ENCODE assay signal across 8 cellular contexts in genomic region chr1:228794173-228794572, GRCh38. TPM values are rescaled to one million over a fixed set of nuclear protein-coding genes. Genes with fewer than 3 reads are reported as not detected.
DNase-seq lines count a peak whose midpoint lies in the region; ATAC-seq and TF ChIP-seq lines count a peak whose summit lies in the region.

No MANE protein-coding gene starts in this region.

- TF ChIP-seq POLR2A in ovary (IDR thresholded peaks at IDR 0.05) = no peak

- no peak for TF ChIP-seq EP300 in ovary (IDR thresholded peaks at IDR 0.05)

- H3K27me3 ChIP-seq in ovary = no peaks in the 10 kb centered on the region

- ATAC-seq in HG02852 (IDR thresholded peaks at IDR 0.05; ENCODE audit: unreplicated experiment) = peak; percentile 44
- ATAC-seq in stimulated activated naive B cell treated with anti-CD40 and anti-IgM and Interleukin-4, amounts not matched to agents 10 μg/mL and 1 μg/mL and 100 μg/mL, for 72 hours (replicated peaks) = peak; percentile 54 to 71

- no peaks in the 10 kb centered on the region for H3K27me3 Mint-ChIP-seq in activated T-cell treated with anti-CD3 and anti-CD28 coated beads, Interleukin-2, amount 50 U/mL, for 24 hours
- H3K27me3 Mint-ChIP-seq in activated CD4-positive, alpha-beta memory T cell treated with anti-CD3 and anti-CD28 coated beads, Interleukin-2, amount 10 ng/mL, durations not matched to agents 7 days and 5 days = no peaks in the 10 kb centered on the region
- H3K27me3 Mint-ChIP-seq in stimulated activated naive B cell treated with anti-CD40 and anti-IgM and Interleukin-4, amounts not matched to agents 10 μg/mL and 1 μg/mL and 100 μg/mL, for 72 hours = no peaks in the 10 kb centered on the region

- H3K4me3 Mint-ChIP-seq in activated T-cell treated with anti-CD3 and anti-CD28 coated beads, Interleukin-2, amount 50 U/mL, for 24 hours = no peak overlapping the region
- no peak overlapping the region for H3K4me3 Mint-ChIP-seq in activated CD4-positive, alpha-beta memory T cell treated with anti-CD3 and anti-CD28 coated beads, Interleukin-2, amount 10 ng/mL, durations not matched to agents 7 days and 5 days
- no peak overlapping the region for H3K4me3 Mint-ChIP-seq in stimulated activated naive B cell treated with anti-CD40 and anti-IgM and Interleukin-4, amounts not matched to agents 10 μg/mL and 1 μg/mL and 100 μg/mL, for 72 hours

- no peak overlapping the region for H3K27ac ChIP-seq in ovary

- peak; percentile 51 for DNase-seq in activated T-cell treated with anti-CD3 and anti-CD28 coated beads, Interleukin-2, amount 50 U/mL, for 24 hours
- DNase-seq in activated T-cell treated with anti-CD3 and anti-CD28 coated beads for 4 hours = no peak
- DNase-seq in activated CD4-positive, alpha-beta memory T cell treated with anti-CD3 and anti-CD28 coated beads, Interleukin-2, amount 10 ng/mL, durations not matched to agents 7 days and 5 days = peak; percentile 59
- no peak for DNase-seq in stimulated activated naive B cell treated with anti-CD40 and anti-IgM and Interleukin-4, amounts not matched to agents 10 μg/mL and 1 μg/mL and 100 μg/mL, for 72 hours
- DNase-seq in occipital lobe (lab: John Stamatoyannopoulos, UW) = no peak
- DNase-seq in ovary = no peak
- DNase-seq in NCI-H2081 treated with DMSO at 0.1 percent for 48 hours (lab: John Stamatoyannopoulos, UW) = no peak

- H3K9me3 ChIP-seq in ovary = no peaks in the 10 kb centered on the region

- POLR2A ChIA-PET in activated CD4-positive, alpha-beta memory T cell treated with anti-CD3 and anti-CD28 coated beads, Interleukin-2, amount 10 ng/mL, durations not matched to agents 7 days and 5 days (lab: Charles Lee) = interaction anchor here (0.6 to 3.9 kb wide), 10 partner anchors 10 to 461 kb away, joined by 3 to 35 read pairs (median 4); partner anchors contain the start of gene RHOU

- no peaks in the 10 kb centered on the region for H3K36me3 ChIP-seq in ovary

- CTCF ChIA-PET in activated CD4-positive, alpha-beta memory T cell treated with anti-CD3 and anti-CD28 coated beads, Interleukin-2, amount 10 ng/mL, durations not matched to agents 7 days and 5 days (lab: Charles Lee) = interaction anchor here (1.0 to 4.5 kb wide), 6 partner anchors 11 to 461 kb away, joined by 3 to 31 read pairs (median 6); partner anchors contain the start of gene RHOU

- TF ChIP-seq CTCF in ovary (IDR thresholded peaks at IDR 0.05) = no peak

- intact Hi-C loops in ovary (cut with DNase I) = no loop called here

- H3K4me1 Mint-ChIP-seq in activated T-cell treated with anti-CD3 and anti-CD28 coated beads, Interleukin-2, amount 50 U/mL, for 24 hours (ENCODE audit: low read depth) = peaks cover 13% of the 10 kb centered on the region
- peaks cover 25% of the 10 kb centered on the region for H3K4me1 Mint-ChIP-seq in activated CD4-positive, alpha-beta memory T cell treated with anti-CD3 and anti-CD28 coated beads, Interleukin-2, amount 10 ng/mL, durations not matched to agents 7 days and 5 days
- H3K4me1 Mint-ChIP-seq in stimulated activated naive B cell treated with anti-CD40 and anti-IgM and Interleukin-4, amounts not matched to agents 10 μg/mL and 1 μg/mL and 100 μg/mL, for 72 hours = no peaks in the 10 kb centered on the region

- peaks cover 3% of the 10 kb centered on the region for H3K9me3 Mint-ChIP-seq in activated T-cell treated with anti-CD3 and anti-CD28 coated beads, Interleukin-2, amount 50 U/mL, for 24 hours
- H3K9me3 Mint-ChIP-seq in activated CD4-positive, alpha-beta memory T cell treated with anti-CD3 and anti-CD28 coated beads, Interleukin-2, amount 10 ng/mL, durations not matched to agents 7 days and 5 days = no peaks in the 10 kb centered on the region
- H3K9me3 Mint-ChIP-seq in stimulated activated naive B cell treated with anti-CD40 and anti-IgM and Interleukin-4, amounts not matched to agents 10 μg/mL and 1 μg/mL and 100 μg/mL, for 72 hours = peaks cover 0 to 3% of the 10 kb centered on the region in 2 donors

- H3K36me3 Mint-ChIP-seq in activated T-cell treated with anti-CD3 and anti-CD28 coated beads, Interleukin-2, amount 50 U/mL, for 24 hours (ENCODE audit: low read depth) = no peaks in the 10 kb centered on the region
- no peaks in the 10 kb centered on the region for H3K36me3 Mint-ChIP-seq in activated CD4-positive, alpha-beta memory T cell treated with anti-CD3 and anti-CD28 coated beads, Interleukin-2, amount 10 ng/mL, durations not matched to agents 7 days and 5 days (ENCODE audit: low read depth)
- no peaks in the 10 kb centered on the region for H3K36me3 Mint-ChIP-seq in stimulated activated naive B cell treated with anti-CD40 and anti-IgM and Interleukin-4, amounts not matched to agents 10 μg/mL and 1 μg/mL and 100 μg/mL, for 72 hours

- H3K4me3 ChIP-seq in ovary = no peak overlapping the region

- WGBS in ovary, 3 donors = 87 to 100% (median 100%) methylated on average over 1 of the region's 1 CpG

- no peak overlapping the region for H3K27ac Mint-ChIP-seq in activated T-cell treated with anti-CD3 and anti-CD28 coated beads, Interleukin-2, amount 50 U/mL, for 24 hours
- no peak overlapping the region for H3K27ac Mint-ChIP-seq in activated CD4-positive, alpha-beta memory T cell treated with anti-CD3 and anti-CD28 coated beads, Interleukin-2, amount 10 ng/mL, durations not matched to agents 7 days and 5 days
- H3K27ac Mint-ChIP-seq in stimulated activated naive B cell treated with anti-CD40 and anti-IgM and Interleukin-4, amounts not matched to agents 10 μg/mL and 1 μg/mL and 100 μg/mL, for 72 hours = no peak overlapping the region

- H3K4me1 ChIP-seq in ovary (ENCODE audit: insufficient read depth) = peaks cover 3% of the 10 kb centered on the region

RNA-seq across cellular contexts. Expression of gene RHOU, which starts 58.9 kb away (rescaled TPM):
- 1 to 10 TPM; 4.5 TPM for total RNA-seq in activated CD4-positive, alpha-beta memory T cell treated with anti-CD3 and anti-CD28 coated beads, Interleukin-2, amount 10 ng/mL, durations not matched to agents 7 days and 5 days
- total RNA-seq in occipital lobe = 39.6 TPM
- 100 to 1,000 TPM in 1 of 7 donors, 10 to 100 TPM in 6; 20.5 to 131 (median 53.8) TPM for total RNA-seq in ovary
- polyA plus RNA-seq in ovary = 10 to 100 TPM; 21.3 to 37.8 TPM

Comparison
In these comparisons a context has a peak if more than half of its experiments do, and no peak if none do; other contexts are left out.
1. DNase-seq: peak in activated T-cell treated with anti-CD3 and anti-CD28 coated beads, Interleukin-2, amount 50 U/mL, for 24 hours (single experiment) and activated CD4-positive, alpha-beta memory T cell treated with anti-CD3 and anti-CD28 coated beads, Interleukin-2, amount 10 ng/mL, durations not matched to agents 7 days and 5 days (single experiment); none in activated T-cell treated with anti-CD3 and anti-CD28 coated beads for 4 hours (single experiment), stimulated activated naive B cell treated with anti-CD40 and anti-IgM and Interleukin-4, amounts not matched to agents 10 μg/mL and 1 μg/mL and 100 μg/mL, for 72 hours (single experiment), occipital lobe (single experiment), ovary (0 of 5) and NCI-H2081 treated with DMSO at 0.1 percent for 48 hours (single experiment).